15 cellular contexts compared by ENCODE assay signal in genomic region chr18:34773378-34773777, GRCh38.
A peak's percentile ranks its signal among the peaks of the same experiment; 100 is the strongest.
DNase-seq lines count a peak whose midpoint lies in the region; FAIRE-seq and TF ChIP-seq lines count a peak whose summit lies in the region.
"Had no signal": no experiment of that assay in that cellular context is flagged by ENCODE, and none has a peak within 500 bp of the region (broad histone marks: within the 10 kb centered on the region; RNA-seq: fewer than 3 reads in every experiment).

No MANE protein-coding gene starts in this region.

- peak overlapping the region; percentile 48 for H3K27ac Mint-ChIP-seq in astrocyte (ENCODE audit: unreplicated experiment)
- H3K27ac Mint-ChIP-seq: activated CD4-positive, alpha-beta T cell treated with anti-CD3 and anti-CD28 coated beads, Interleukin-2, amount 10 ng/mL, durations not matched to agents 24 days and 14 days; activated T-cell treated with anti-CD3 and anti-CD28 coated beads, Interleukin-2, amount 50 U/mL, for 24 hours; T-helper 1 cell treated with Interleukin-12 subunit alpha and Interleukin-12 subunit beta and Interleukin-4 antibody, amounts not matched to agents 30 μg/mL and 1 μg/mL, for 36 hours had no signal

- peaks cover 21% of the 10 kb centered on the region for H3K4me1 Mint-ChIP-seq in astrocyte (ENCODE audit: low read depth, unreplicated experiment)
- H3K4me1 Mint-ChIP-seq: activated CD4-positive, alpha-beta T cell treated with anti-CD3 and anti-CD28 coated beads, Interleukin-2, amount 10 ng/mL, durations not matched to agents 24 days and 14 days had no signal

- peaks cover 2% of the 10 kb centered on the region for H3K36me3 Mint-ChIP-seq in astrocyte (ENCODE audit: low read depth, unreplicated experiment)

- 22 to 23% methylated on average over 2 of the region's 2 CpGs for WGBS in GM23248 (ENCODE audit: low coverage in 1 of 2, low lambda C conversion rate in 2 of 2, missing lambda C conversion rate in 2 of 2), 2 experiments

- H3K9me3 ChIP-seq in GM23248 (ENCODE audit: low read depth): no peaks in the 10 kb centered on the region
- no peaks in the 10 kb centered on the region for H3K9me3 ChIP-seq in astrocyte (ENCODE audit: insufficient read depth, low read depth, low read length)
- no peaks in the 10 kb centered on the region for H3K9me3 ChIP-seq in stomach smooth muscle (ENCODE audit: control insufficient read depth in 2 of 2, low read length in 2 of 2)
- H3K9me3 ChIP-seq: adrenal gland, pancreas had no signal

- H3K4me2 ChIP-seq in GM23248 (ENCODE audit: unreplicated experiment): peak overlapping the region; percentile 67
- H3K4me2 ChIP-seq in astrocyte (ENCODE audit: low read length): peak overlapping the region; percentile 70

- no peaks in the 10 kb centered on the region for H3K79me2 ChIP-seq in GM23248 (ENCODE audit: insufficient read depth)
- H3K79me2 ChIP-seq in astrocyte (ENCODE audit: insufficient read depth, low read length): no peaks in the 10 kb centered on the region

- H2AFZ ChIP-seq in GM23248: no peak overlapping the region
- no peak overlapping the region for H2AFZ ChIP-seq in astrocyte (ENCODE audit: low read depth, low read length)

- FAIRE-seq in astrocyte (lab: Jason Lieb, UNC): peak; percentile 49
- FAIRE-seq in frontal cortex (lab: Jason Lieb, UNC): no peak
- FAIRE-seq: colon, pancreas had no signal

- H3K4me1 ChIP-seq in GM23248 (ENCODE audit: insufficient read depth) (peaks cover 38% of the 10 kb centered on the region), astrocyte (ENCODE audit: insufficient read depth, low read length) (peaks cover 21% of the 10 kb centered on the region), stomach smooth muscle (ENCODE audit: control insufficient read depth, insufficient read depth, low read length) (peaks cover 16% of the 10 kb centered on the region)

- in situ Hi-C loops in GM23248 (cut with MboI): no loop called here

- peaks cover 33% of the 10 kb centered on the region for H3F3A ChIP-seq in GM23248 (ENCODE audit: insufficient read depth)

- no peak overlapping the region for H3K4me3 Mint-ChIP-seq in astrocyte (ENCODE audit: unreplicated experiment)
- H3K4me3 Mint-ChIP-seq: activated CD4-positive, alpha-beta T cell treated with anti-CD3 and anti-CD28 coated beads, Interleukin-2, amount 10 ng/mL, durations not matched to agents 24 days and 14 days; activated T-cell treated with anti-CD3 and anti-CD28 coated beads, Interleukin-2, amount 50 U/mL, for 24 hours; T-helper 1 cell treated with Interleukin-12 subunit alpha and Interleukin-12 subunit beta and Interleukin-4 antibody, amounts not matched to agents 30 μg/mL and 1 μg/mL, for 36 hours had no signal

- H3K9me3 Mint-ChIP-seq in astrocyte (ENCODE audit: unreplicated experiment): no peaks in the 10 kb centered on the region
- H3K9me3 Mint-ChIP-seq: activated CD4-positive, alpha-beta T cell treated with anti-CD3 and anti-CD28 coated beads, Interleukin-2, amount 10 ng/mL, durations not matched to agents 24 days and 14 days; activated T-cell treated with anti-CD3 and anti-CD28 coated beads, Interleukin-2, amount 50 U/mL, for 24 hours; T-helper 1 cell treated with Interleukin-12 subunit alpha and Interleukin-12 subunit beta and Interleukin-4 antibody, amounts not matched to agents 30 μg/mL and 1 μg/mL, for 36 hours had no signal

- TF ChIP-seq CTCF in astrocyte (IDR thresholded peaks at IDR 0.05; ENCODE audit: insufficient read depth, low read depth, low read length): no peak
- no peak for TF ChIP-seq CTCF in foreskin fibroblast (IDR thresholded peaks at IDR 0.05; ENCODE audit: low read depth, low read length)

- H3K4me3 ChIP-seq in GM23248: 0 out of 2 replicates have a peak overlapping the region, but pooled peaks have one; percentile 21
- no peak overlapping the region for H3K4me3 ChIP-seq in astrocyte (ENCODE audit: insufficient read depth, low read depth, low read length)
- no peak overlapping the region for H3K4me3 ChIP-seq in foreskin fibroblast (ENCODE audit: low read depth in 1 of 2, low read length in 2 of 2)
- H3K4me3 ChIP-seq in stomach smooth muscle (ENCODE audit: low read length in 2 of 2): no peak overlapping the region
- H3K4me3 ChIP-seq: adrenal gland, pancreas had no signal

- H3K27ac ChIP-seq in GM23248 (peak overlapping the region; percentile 71), astrocyte (ENCODE audit: low read depth, low read length) (peak overlapping the region; percentile 79), stomach smooth muscle (ENCODE audit: low read length) (peak overlapping the region; percentile 49)
- H3K27ac ChIP-seq: adrenal gland, pancreas had no signal

- no peaks in the 10 kb centered on the region for H3K9me2 ChIP-seq in GM23248 (ENCODE audit: insufficient read depth)

- H3K36me3 ChIP-seq in GM23248 (ENCODE audit: low read depth) (no peaks in the 10 kb centered on the region), astrocyte (ENCODE audit: insufficient read depth, low read length) (no peaks in the 10 kb centered on the region), stomach smooth muscle (ENCODE audit: control insufficient read depth in 2 of 2, insufficient read depth in 2 of 2, low read length in 2 of 2) (peaks cover 0 to 6% of the 10 kb centered on the region in 2 donors)
- H3K36me3 ChIP-seq: adrenal gland, pancreas had no signal

- H4K20me1 ChIP-seq in GM23248 (ENCODE audit: insufficient read depth): no peaks in the 10 kb centered on the region
- no peaks in the 10 kb centered on the region for H4K20me1 ChIP-seq in astrocyte (ENCODE audit: insufficient read depth, low read length)

- H3K27me3 ChIP-seq in GM23248 (replicated peaks; ENCODE audit: insufficient read depth) (no peaks in the 10 kb centered on the region), astrocyte (ENCODE audit: insufficient read depth, low read length) (no peaks in the 10 kb centered on the region), stomach smooth muscle (ENCODE audit: control insufficient read depth in 1 of 2, insufficient read depth in 2 of 2, low read length in 2 of 2) (no peaks in the 10 kb centered on the region)
- H3K27me3 ChIP-seq: adrenal gland, pancreas had no signal

- peak overlapping the region; percentile 42; the same call in 1 of the 2 replicates for H3K9ac ChIP-seq in GM23248
- H3K9ac ChIP-seq in astrocyte (ENCODE audit: low read length): peak overlapping the region; percentile 53
- peak overlapping the region in 1 of 2 donors; percentile 1 for H3K9ac ChIP-seq in stomach smooth muscle (ENCODE audit: low read length in 2 of 2)

- DNase-seq in GM23248: peak; percentile 66
- DNase-seq in astrocyte (ENCODE audit: low read depth): peak; percentile 45
- peak; percentile 29 to 66 for DNase-seq in foreskin fibroblast
- DNase-seq in NCI-H2029 (lab: John Stamatoyannopoulos, UW): no peak
- DNase-seq in frontal cortex (ENCODE audit: low spot score in 2 of 2): no peak
- DNase-seq in T-helper 2 cell: no peak
- DNase-seq in C1 segment of cervical spinal cord (lab: John Stamatoyannopoulos, UW): no peak
- DNase-seq: activated CD4-positive, alpha-beta T cell treated with anti-CD3 and anti-CD28 coated beads, Interleukin-2, amount 10 ng/mL, durations not matched to agents 24 days and 14 days; activated T-cell treated with anti-CD3 and anti-CD28 coated beads, Interleukin-2, amount 50 U/mL, for 24 hours; islet precursor cell had no signal

- no peaks in the 10 kb centered on the region for H3K27me3 Mint-ChIP-seq in astrocyte (ENCODE audit: low read depth, unreplicated experiment)

Comparison
In these comparisons a context has a peak if more than half of its experiments do, and no peak if none do; other contexts are left out.
1. DNase-seq: peak in GM23248 (single experiment), astrocyte (single experiment) and foreskin fibroblast (2 of 2); none in NCI-H2029 (single experiment), frontal cortex (0 of 2), T-helper 2 cell (0 of 5) and C1 segment of cervical spinal cord (0 of 14).
2. Peak in every context shown above with its lines, with median percentiles within 50 percentile points of each other: H3K27ac ChIP-seq.